ENCODE assay signal across 9 cellular contexts in genomic region chr3:114213262-114213668, GRCh38. TPM values are rescaled to one million over a fixed set of nuclear protein-coding genes. Genes with fewer than 3 reads are reported as not detected.
DNase-seq lines count a peak whose midpoint lies in the region; ATAC-seq and TF ChIP-seq lines count a peak whose summit lies in the region.
"Had no signal": no experiment of that assay in that cellular context is flagged by ENCODE, and none has a peak within 500 bp of the region (broad histone marks: within the 10 kb centered on the region; RNA-seq: fewer than 3 reads in every experiment).

No MANE protein-coding gene starts in this region.

- intact Hi-C loops in heart left ventricle (cut with DNase I), result no loop called here

- H3K4me1 ChIP-seq in heart left ventricle, result peaks cover 0 to 23% (median 3%) of the 10 kb centered on the region in 12 donors
- peaks cover 0 to 15% (median 3%) of the 10 kb centered on the region in 4 donors for H3K4me1 ChIP-seq in tibial nerve

- peak overlapping the region in 1 of 12 donors; percentile 87 for H3K27ac ChIP-seq in heart left ventricle
- peak overlapping the region in 1 of 4 donors; percentile 58 for H3K27ac ChIP-seq in tibial nerve

- no peak for TF ChIP-seq CTCF in heart left ventricle (IDR thresholded peaks at IDR 0.05)
- TF ChIP-seq CTCF in tibial nerve (IDR thresholded peaks at IDR 0.05), result no peak

- no peak for TF ChIP-seq EP300 in tibial nerve (IDR thresholded peaks at IDR 0.05)

- H3K36me3 ChIP-seq in heart left ventricle (no peaks in the 10 kb centered on the region), tibial nerve (no peaks in the 10 kb centered on the region)

- H3K27me3 ChIP-seq in heart left ventricle, result peaks cover 0 to 14% (median 2%) of the 10 kb centered on the region in 9 donors
- no peaks in the 10 kb centered on the region for H3K27me3 ChIP-seq in tibial nerve

- ATAC-seq in GM21529 (IDR thresholded peaks at IDR 0.05; ENCODE audit: unreplicated experiment), result peak; percentile 7
- ATAC-seq in heart left ventricle, result no peak

- H3K9me3 ChIP-seq in heart left ventricle (no peaks in the 10 kb centered on the region), tibial nerve (no peaks in the 10 kb centered on the region)

- TF ChIP-seq POLR2A in heart left ventricle (IDR thresholded peaks at IDR 0.05) (no peak), tibial nerve (IDR thresholded peaks at IDR 0.05) (no peak)

- H3K4me3 ChIP-seq in Jurkat, Clone E6-1 (ENCODE audit: low read length), result no peak overlapping the region
- H3K4me3 ChIP-seq in heart left ventricle, result peak overlapping the region in 2 of 12 donors; percentile 24 to 48
- H3K4me3 ChIP-seq in tibial nerve, result no peak overlapping the region

- WGBS in heart left ventricle, 4 donors, result 26 to 33% (median 31%) methylated on average over 5 of the region's 5 CpGs
- WGBS in tibial nerve, 2 donors, result 43 to 45% methylated on average over 5 of the region's 5 CpGs

- DNase-seq in Daoy (ENCODE audit: low read depth) (peak; percentile 28), kidney tubule cell (ENCODE audit: low spot score) (peak; percentile 77), heart left ventricle (no peak), tibial nerve (ENCODE audit: low spot score in 2 of 2) (no peak), NCI-H69 (lab: John Stamatoyannopoulos, UW) (no peak), NCI-H774 (lab: John Stamatoyannopoulos, UW) (no peak)
- peak; percentile 20 for DNase-seq in Jurkat, Clone E6-1 (ENCODE audit: low read depth, low spot score)

RNA-seq across cellular contexts. Expression of gene ZNF80, which starts 24.1 kb away (rescaled TPM):
- not detected in 2 replicates for total RNA-seq in Daoy (2014; rRNA removed; shearing (Covaris generic))
- 0.39 TPM for polyA plus RNA-seq in Jurkat, Clone E6-1 (2012; ENCODE audit: insufficient read depth, insufficient read length)
- under 1 TPM in 2 of 9 donors, not detected in 7; 0.09 to 0.11 TPM for total RNA-seq in heart left ventricle
- polyA plus RNA-seq in heart left ventricle, result not detected
- under 1 TPM in 1 of 4 donors, not detected in 3; 0.21 TPM for total RNA-seq in tibial nerve

RNA-seq across cellular contexts. Expression of gene DRD3, which starts 34.4 kb away (rescaled TPM):
- not detected in 2 replicates for total RNA-seq in Daoy (2014; rRNA removed; shearing (Covaris generic))
- not detected for polyA plus RNA-seq in Jurkat, Clone E6-1 (2012; ENCODE audit: insufficient read depth, insufficient read length)
- total RNA-seq in heart left ventricle, result not detected
- not detected for polyA plus RNA-seq in heart left ventricle
- not detected for total RNA-seq in tibial nerve
- total RNA-seq: activated T-cell treated with anti-CD3 and anti-CD28 coated beads, Interleukin-2, amount 50 U/mL, for 72 hours had no signal

Comparison
In these comparisons a context has a peak if more than half of its experiments do, and no peak if none do; other contexts are left out.
1. DNase-seq: peak in Daoy (single experiment), Jurkat, Clone E6-1 (single experiment) and kidney tubule cell (single experiment); none in heart left ventricle (0 of 5), tibial nerve (0 of 2), NCI-H69 (single experiment) and NCI-H774 (single experiment).